In the genomic region with DNA sequence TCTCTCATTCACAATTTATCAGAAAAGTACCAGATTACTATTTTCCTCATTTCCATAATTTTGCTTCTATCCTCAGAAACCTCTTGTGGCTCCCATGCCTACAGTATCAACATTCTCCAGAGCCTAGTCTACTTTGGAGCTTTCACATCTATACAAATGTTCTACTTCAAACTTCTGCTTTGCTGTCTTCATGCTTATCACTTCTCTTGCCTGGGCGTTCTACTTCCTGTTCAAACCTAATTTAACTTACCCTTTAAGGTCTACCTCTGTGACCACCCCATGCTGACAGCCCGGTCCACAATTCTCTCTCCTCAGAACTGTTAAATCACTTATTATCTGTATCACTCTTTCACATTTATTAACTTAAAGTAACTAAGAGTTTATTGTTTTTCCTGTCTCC, we compare ENCODE assay signal across 15 cellular contexts. TPM values are rescaled to one million over a fixed set of nuclear protein-coding genes. Genes with fewer than 3 reads are reported as not detected.
A peak's percentile ranks its signal among the peaks of the same experiment; 100 is the strongest.
DNase-seq lines count a peak whose midpoint lies in the region; ATAC-seq and TF ChIP-seq lines count a peak whose summit lies in the region.
"Had no signal": no experiment of that assay in that cellular context is flagged by ENCODE, and none has a peak within 500 bp of the region (broad histone marks: within the 10 kb centered on the region; RNA-seq: fewer than 3 reads in every experiment).

No MANE protein-coding gene starts in this region.

- H3K9me3 Mint-ChIP-seq in immature natural killer cell: peaks cover 0 to 2% (median 0%) of the 10 kb centered on the region in 6 donors
- no peaks in the 10 kb centered on the region for H3K9me3 Mint-ChIP-seq in activated T-cell treated with anti-CD3 and anti-CD28 coated beads, Interleukin-2, amount 50 U/mL, for 72 hours
- H3K9me3 Mint-ChIP-seq: activated naive CD4-positive, alpha-beta T cell treated with anti-CD3 and anti-CD28 coated beads, Interleukin-2, amount 50 U/mL, for 72 hours; stimulated activated naive CD8-positive, alpha-beta T cell treated with anti-CD3 and anti-CD28 coated beads, Interleukin-15, amount 100 ng/mL, for 72 hours had no signal

- H3K9me3 ChIP-seq in esophagus squamous epithelium: no peaks in the 10 kb centered on the region
- H3K9me3 ChIP-seq: heart left ventricle, right lobe of liver had no signal

- H3K36me3 ChIP-seq in esophagus squamous epithelium: no peaks in the 10 kb centered on the region
- H3K36me3 ChIP-seq: heart left ventricle, right lobe of liver had no signal

- DNase-seq in NOMO-1 treated with dmso at 0.1 percent for 144 hours (lab: John Stamatoyannopoulos, UW; ENCODE audit: unreplicated experiment) (peak; percentile 56), immature natural killer cell (peak in 1 of 3 donors; percentile 28), RPMI8226 (no peak), DMS153 (lab: John Stamatoyannopoulos, UW) (no peak), esophagus squamous epithelium (lab: John Stamatoyannopoulos, UW) (no peak)
- no peak for DNase-seq in activated T-cell treated with anti-CD3 and anti-CD28 coated beads, Interleukin-2, amount 50 U/mL, for 72 hours
- DNase-seq: DND-41; heart left ventricle; right lobe of liver; stimulated activated naive CD8-positive, alpha-beta T cell treated with anti-CD3 and anti-CD28 coated beads, Interleukin-15, amount 100 ng/mL, for 72 hours had no signal

- TF ChIP-seq POLR2A in esophagus squamous epithelium (IDR thresholded peaks at IDR 0.05): no peak

- peaks cover 27 to 36% of the 10 kb centered on the region in 2 donors for H3K4me1 Mint-ChIP-seq in immature natural killer cell
- H3K4me1 Mint-ChIP-seq in activated T-cell treated with anti-CD3 and anti-CD28 coated beads, Interleukin-2, amount 50 U/mL, for 72 hours (ENCODE audit: low read depth): peaks cover 17% of the 10 kb centered on the region

- peak overlapping the region; percentile 73 to 86 (median 77) for H3K4me3 Mint-ChIP-seq in immature natural killer cell
- H3K4me3 Mint-ChIP-seq in activated T-cell treated with anti-CD3 and anti-CD28 coated beads, Interleukin-2, amount 50 U/mL, for 72 hours: no peak overlapping the region
- H3K4me3 Mint-ChIP-seq: stimulated activated naive CD8-positive, alpha-beta T cell treated with anti-CD3 and anti-CD28 coated beads, Interleukin-15, amount 100 ng/mL, for 72 hours had no signal

- ATAC-seq in GM18498 (IDR thresholded peaks at IDR 0.05; ENCODE audit: unreplicated experiment): peak; percentile 84
- ATAC-seq in GM21723 (IDR thresholded peaks at IDR 0.05; ENCODE audit: unreplicated experiment): peak; percentile 73
- no peak for ATAC-seq in activated T-cell treated with anti-CD3 and anti-CD28 coated beads, Interleukin-2, amount 50 U/mL, for 72 hours (replicated peaks in 1 of 2)
- ATAC-seq: activated naive CD4-positive, alpha-beta T cell treated with anti-CD3 and anti-CD28 coated beads, Interleukin-2, amount 50 U/mL, for 72 hours; heart left ventricle; right lobe of liver; stimulated activated naive CD8-positive, alpha-beta T cell treated with anti-CD3 and anti-CD28 coated beads, Interleukin-15, amount 100 ng/mL, for 72 hours had no signal

- H3K27me3 Mint-ChIP-seq in immature natural killer cell (ENCODE audit: low read depth in 3 of 3): peaks cover 0 to 8% (median 0%) of the 10 kb centered on the region in 3 donors
- H3K27me3 Mint-ChIP-seq in activated T-cell treated with anti-CD3 and anti-CD28 coated beads, Interleukin-2, amount 50 U/mL, for 72 hours (ENCODE audit: low read depth): no peaks in the 10 kb centered on the region
- H3K27me3 Mint-ChIP-seq: stimulated activated naive CD8-positive, alpha-beta T cell treated with anti-CD3 and anti-CD28 coated beads, Interleukin-15, amount 100 ng/mL, for 72 hours had no signal

- no peak overlapping the region for H3K27ac ChIP-seq in esophagus squamous epithelium
- H3K27ac ChIP-seq: epithelial cell of prostate, heart left ventricle, right lobe of liver, VCaP had no signal

- no peaks in the 10 kb centered on the region for H3K27me3 ChIP-seq in esophagus squamous epithelium
- H3K27me3 ChIP-seq: heart left ventricle, right lobe of liver had no signal

- H3K36me3 Mint-ChIP-seq in immature natural killer cell: no peaks in the 10 kb centered on the region
- no peaks in the 10 kb centered on the region for H3K36me3 Mint-ChIP-seq in activated T-cell treated with anti-CD3 and anti-CD28 coated beads, Interleukin-2, amount 50 U/mL, for 72 hours (ENCODE audit: insufficient read depth in 2 of 2)
- H3K36me3 Mint-ChIP-seq: activated naive CD4-positive, alpha-beta T cell treated with anti-CD3 and anti-CD28 coated beads, Interleukin-2, amount 50 U/mL, for 72 hours had no signal

- H3K27ac Mint-ChIP-seq in immature natural killer cell: peak overlapping the region; percentile 76 to 94 (median 92)
- H3K27ac Mint-ChIP-seq in activated T-cell treated with anti-CD3 and anti-CD28 coated beads, Interleukin-2, amount 50 U/mL, for 72 hours: no peak overlapping the region
- H3K27ac Mint-ChIP-seq: activated naive CD4-positive, alpha-beta T cell treated with anti-CD3 and anti-CD28 coated beads, Interleukin-2, amount 50 U/mL, for 72 hours; stimulated activated naive CD8-positive, alpha-beta T cell treated with anti-CD3 and anti-CD28 coated beads, Interleukin-15, amount 100 ng/mL, for 72 hours had no signal

- H3K4me3 ChIP-seq in esophagus squamous epithelium: no peak overlapping the region
- H3K4me3 ChIP-seq: heart left ventricle, right lobe of liver had no signal

- peaks cover 0 to 15% (median 3%) of the 10 kb centered on the region in 3 donors for H3K4me1 ChIP-seq in esophagus squamous epithelium

- intact Hi-C loops in esophagus squamous epithelium (cut with DNase I): no loop called here

- no peak for TF ChIP-seq CTCF in esophagus squamous epithelium (IDR thresholded peaks at IDR 0.05)

- WGBS in esophagus squamous epithelium, 2 donors: 48 to 75% methylated on average over 2 of the region's 2 CpGs

RNA-seq across cellular contexts. Expression of gene PTPN12, which starts 6.1 kb away (rescaled TPM):
- 10 to 100 TPM; 26.4 to 52.7 (median 44.4) TPM for polyA plus RNA-seq in immature natural killer cell
- total RNA-seq in activated T-cell treated with anti-CD3 and anti-CD28 coated beads, Interleukin-2, amount 50 U/mL, for 72 hours: 10 to 100 TPM; 10.5 to 11.1 TPM
- total RNA-seq in esophagus squamous epithelium: 10 to 100 TPM; 29.4 to 97.9 (median 63.2) TPM

Comparison
In these comparisons a context has a peak if more than half of its experiments do, and no peak if none do; other contexts are left out.
1. ATAC-seq: peak in GM18498 (single experiment) and GM21723 (single experiment); none in activated T-cell treated with anti-CD3 and anti-CD28 coated beads, Interleukin-2, amount 50 U/mL, for 72 hours (0 of 2).
2. H3K4me3 Mint-ChIP-seq: peak in immature natural killer cell (5 of 5); none in activated T-cell treated with anti-CD3 and anti-CD28 coated beads, Interleukin-2, amount 50 U/mL, for 72 hours (0 of 2).